8 cellular contexts compared by ENCODE assay signal in the genomic region with DNA sequence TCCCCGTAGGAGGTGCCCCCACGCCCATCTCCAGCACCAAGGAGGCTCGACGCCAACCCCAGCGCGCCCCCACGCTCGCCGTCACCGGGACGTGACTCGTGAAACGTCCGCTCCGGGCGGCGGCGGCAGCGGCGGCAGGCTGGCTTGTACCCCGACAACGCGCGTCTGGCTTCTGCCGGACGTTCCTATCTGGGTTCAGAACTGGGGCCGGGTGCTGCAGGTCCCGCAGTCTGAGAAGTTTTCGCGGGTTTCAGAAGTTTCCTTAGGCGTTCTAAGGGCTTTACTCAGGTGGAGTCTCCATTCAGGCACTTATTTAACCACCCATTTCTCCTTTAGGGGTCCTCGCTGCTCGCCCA. TPM values are rescaled to one million over a fixed set of nuclear protein-coding genes. Genes with fewer than 3 reads are reported as not detected.
DNase-seq lines count a peak whose midpoint lies in the region; ATAC-seq and TF ChIP-seq lines count a peak whose summit lies in the region.

No MANE protein-coding gene starts in this region.

- peak overlapping the region; percentile 89 to 93 for H3K4me3 ChIP-seq in esophagus (ENCODE audit: low read depth in 1 of 2, low read length in 2 of 2)

- peak; percentile 22 for ATAC-seq in HG02938 (IDR thresholded peaks at IDR 0.05; ENCODE audit: unreplicated experiment)
- ATAC-seq in stimulated activated naive CD8-positive, alpha-beta T cell treated with anti-CD3 and anti-CD28 coated beads, Interleukin-15, amount 100 ng/mL, for 72 hours, result peak; percentile 58

- H3K27ac Mint-ChIP-seq in nephron progenitor cell, result peak overlapping the region; percentile 100
- H3K27ac Mint-ChIP-seq in stimulated activated naive CD8-positive, alpha-beta T cell treated with anti-CD3 and anti-CD28 coated beads, Interleukin-15, amount 100 ng/mL, for 72 hours, result peak overlapping the region; percentile 98 to 99

- peaks cover 7% of the 10 kb centered on the region for H3K27me3 Mint-ChIP-seq in nephron progenitor cell (ENCODE audit: low read depth, poor library complexity)
- no peaks in the 10 kb centered on the region for H3K27me3 Mint-ChIP-seq in stimulated activated naive CD8-positive, alpha-beta T cell treated with anti-CD3 and anti-CD28 coated beads, Interleukin-15, amount 100 ng/mL, for 72 hours

- no peaks in the 10 kb centered on the region for H3K36me3 ChIP-seq in esophagus (ENCODE audit: control insufficient read depth in 2 of 2, insufficient read depth in 2 of 2, low read length in 1 of 2)

- WGBS in esophagus, 2 donors, result 0 to 1% methylated on average over 33 of the region's 33 CpGs

- H3K4me1 ChIP-seq in esophagus (ENCODE audit: control insufficient read depth in 2 of 2, insufficient read depth in 2 of 2, low read length in 1 of 2), result peaks cover 7 to 24% of the 10 kb centered on the region in 2 donors

- peaks cover 77% of the 10 kb centered on the region for H3K4me1 Mint-ChIP-seq in nephron progenitor cell
- H3K4me1 Mint-ChIP-seq in stimulated activated naive CD8-positive, alpha-beta T cell treated with anti-CD3 and anti-CD28 coated beads, Interleukin-15, amount 100 ng/mL, for 72 hours, result peaks cover 63% of the 10 kb centered on the region

- H3K4me3 Mint-ChIP-seq in nephron progenitor cell, result peak overlapping the region; percentile 95
- peak overlapping the region; percentile 90 to 98 for H3K4me3 Mint-ChIP-seq in stimulated activated naive CD8-positive, alpha-beta T cell treated with anti-CD3 and anti-CD28 coated beads, Interleukin-15, amount 100 ng/mL, for 72 hours

- H3K36me3 Mint-ChIP-seq in nephron progenitor cell (ENCODE audit: low read depth), result peaks cover 19% of the 10 kb centered on the region

- DNase-seq in SIG-M5 treated with dmso at 0.1 percent for 504 hours (lab: John Stamatoyannopoulos, UW; ENCODE audit: unreplicated experiment) (peak; percentile 75), SIG-M5 (lab: John Stamatoyannopoulos, UW) (no peak), NOMO-1 treated with DMSO at 0.1 percent for 48 hours (lab: John Stamatoyannopoulos, UW; ENCODE audit: unreplicated experiment) (peak; percentile 82), nephron progenitor cell (peak; percentile 76)
- DNase-seq in activated CD8-positive, alpha-beta memory T cell treated with anti-CD3 and anti-CD28 coated beads, Interleukin-2, amount 50 U/mL, for 48 hours, result peak; percentile 93
- peak in 1 of 2 donors; percentile 85 for DNase-seq in stimulated activated naive CD8-positive, alpha-beta T cell treated with anti-CD3 and anti-CD28 coated beads, Interleukin-15, amount 100 ng/mL, for 72 hours

- no peak for TF ChIP-seq CTCF in nephron progenitor cell (IDR thresholded peaks at IDR 0.05)

- no peaks in the 10 kb centered on the region for H3K27me3 ChIP-seq in esophagus (ENCODE audit: control insufficient read depth in 1 of 2, insufficient read depth in 2 of 2, low read length in 2 of 2)

- H3K27ac ChIP-seq in esophagus (ENCODE audit: low read depth in 2 of 2, low read length in 1 of 2), result peak overlapping the region; percentile 99 to 100

- H3K9me3 ChIP-seq in esophagus (ENCODE audit: control insufficient read depth in 2 of 2, insufficient read depth in 1 of 2, low read depth in 1 of 2, low read length in 1 of 2), result no peaks in the 10 kb centered on the region

- H3K9me3 Mint-ChIP-seq in nephron progenitor cell, result no peaks in the 10 kb centered on the region
- H3K9me3 Mint-ChIP-seq in stimulated activated naive CD8-positive, alpha-beta T cell treated with anti-CD3 and anti-CD28 coated beads, Interleukin-15, amount 100 ng/mL, for 72 hours, result no peaks in the 10 kb centered on the region

RNA-seq across cellular contexts. Expression of a gene that starts 0.7 kb away (rescaled TPM):
- 10 to 100 TPM; 19.4 to 20.4 TPM for polyA plus RNA-seq in esophagus

RNA-seq across cellular contexts. Expression of a gene that starts 42.5 kb away (rescaled TPM):
- 10 to 100 TPM; 11.4 to 12.5 TPM for polyA plus RNA-seq in esophagus
